10 cellular contexts compared by ENCODE assay signal in the genomic region with DNA sequence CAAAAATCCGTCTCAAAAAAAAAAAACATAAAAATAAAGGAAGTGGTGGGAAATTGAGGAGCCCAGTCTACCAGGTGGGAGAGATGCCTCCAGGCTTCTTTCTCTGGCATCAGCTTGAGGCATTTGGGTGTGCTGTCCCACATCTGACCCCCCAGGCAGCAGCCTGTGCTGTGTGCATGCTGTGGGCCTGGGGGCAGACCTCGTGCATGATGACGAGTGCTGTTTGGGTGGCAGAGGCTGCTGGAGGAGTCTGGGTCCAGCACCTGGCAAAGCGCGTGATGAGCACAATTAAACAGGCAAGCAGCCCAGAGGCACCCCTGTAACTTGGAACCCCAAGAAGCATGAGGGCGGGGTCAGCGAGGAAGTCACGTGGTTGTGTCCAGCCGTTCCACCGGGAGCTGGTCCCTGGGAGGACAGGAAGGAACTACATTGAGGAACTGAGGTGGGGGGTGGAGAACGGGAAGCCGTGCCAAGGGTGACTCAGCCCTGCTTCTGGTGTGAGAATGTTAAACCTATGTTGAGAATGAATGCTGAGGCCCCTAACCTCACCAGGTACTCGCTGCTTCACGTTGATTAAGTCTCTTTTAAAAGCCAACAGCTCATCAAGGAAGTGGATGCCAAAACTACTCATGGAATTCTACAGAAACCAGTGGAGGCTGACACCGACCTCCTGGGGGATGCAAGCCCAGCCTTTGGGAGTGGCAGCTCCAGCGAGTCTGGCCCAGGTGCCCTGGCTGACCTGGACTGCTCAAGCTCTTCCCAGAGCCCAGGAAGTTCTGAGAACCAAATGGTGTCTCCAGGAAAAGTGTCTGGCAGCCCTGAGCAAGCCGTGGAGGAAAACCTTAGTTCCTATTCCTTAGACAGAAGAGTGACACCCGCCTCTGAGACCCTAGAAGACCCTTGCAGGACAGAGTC. TPM values are rescaled to one million over a fixed set of nuclear protein-coding genes. Genes with fewer than 3 reads are reported as not detected.
A peak's percentile ranks its signal among the peaks of the same experiment; 100 is the strongest.
DNase-seq lines count a peak whose midpoint lies in the region; ATAC-seq and TF ChIP-seq lines count a peak whose summit lies in the region.
"Had no signal": no experiment of that assay in that cellular context is flagged by ENCODE, and none has a peak within 500 bp of the region (broad histone marks: within the 10 kb centered on the region; RNA-seq: fewer than 3 reads in every experiment).

No MANE protein-coding gene starts in this region.

- H3K4me1 Mint-ChIP-seq in effector memory CD8-positive, alpha-beta T cell (ENCODE audit: low read depth in 2 of 2), result peaks cover 33 to 37% of the 10 kb centered on the region in 2 donors

- peaks cover 53% of the 10 kb centered on the region for H3K36me3 Mint-ChIP-seq in effector memory CD8-positive, alpha-beta T cell (ENCODE audit: insufficient read depth)

- H3K27ac ChIP-seq in epithelial cell of prostate, result peak overlapping the region; percentile 90

- no peaks in the 10 kb centered on the region for H3K27me3 Mint-ChIP-seq in effector memory CD8-positive, alpha-beta T cell

- peak; percentile 58 for ATAC-seq in omental fat pad (ENCODE audit: low FRiP score)
- ATAC-seq in HG02884 (IDR thresholded peaks at IDR 0.05; ENCODE audit: unreplicated experiment), result no peak
- no peak for ATAC-seq in effector memory CD8-positive, alpha-beta T cell (replicated peaks)

- no peaks in the 10 kb centered on the region for H3K9me3 Mint-ChIP-seq in effector memory CD8-positive, alpha-beta T cell

- TF ChIP-seq CTCF in omental fat pad (IDR thresholded peaks at IDR 0.05), result no peak

- DNase-seq in Daoy (ENCODE audit: low read depth), result peak; percentile 96
- DNase-seq in epithelial cell of prostate (ENCODE audit: low read depth, low spot score), result peak; percentile 71
- DNase-seq in omental fat pad (ENCODE audit: low spot score), result peak; percentile 57
- DNase-seq in effector memory CD8-positive, alpha-beta T cell, result no peak
- no peak for DNase-seq in cerebellum (ENCODE audit: low spot score)
- no peak for DNase-seq in G401 (ENCODE audit: low spot score)
- DNase-seq: activated naive CD4-positive, alpha-beta T cell treated with anti-CD3 and anti-CD28 coated beads, Interleukin-2, amount 50 U/mL, for 16 hours; occipital lobe had no signal

- no peak overlapping the region for H3K4me3 Mint-ChIP-seq in effector memory CD8-positive, alpha-beta T cell

- in situ Hi-C loops in G401 (cut with HindIII; ENCODE audit: low sequenced_read_pairs), result no loop called here

- no peak overlapping the region for H3K27ac Mint-ChIP-seq in effector memory CD8-positive, alpha-beta T cell

TF ChIP-seq in PFSK-1, 5 proteins besides CTCF, POLR2A, EP300 and RAD21:
- TF ChIP-seq, protein P1, sequence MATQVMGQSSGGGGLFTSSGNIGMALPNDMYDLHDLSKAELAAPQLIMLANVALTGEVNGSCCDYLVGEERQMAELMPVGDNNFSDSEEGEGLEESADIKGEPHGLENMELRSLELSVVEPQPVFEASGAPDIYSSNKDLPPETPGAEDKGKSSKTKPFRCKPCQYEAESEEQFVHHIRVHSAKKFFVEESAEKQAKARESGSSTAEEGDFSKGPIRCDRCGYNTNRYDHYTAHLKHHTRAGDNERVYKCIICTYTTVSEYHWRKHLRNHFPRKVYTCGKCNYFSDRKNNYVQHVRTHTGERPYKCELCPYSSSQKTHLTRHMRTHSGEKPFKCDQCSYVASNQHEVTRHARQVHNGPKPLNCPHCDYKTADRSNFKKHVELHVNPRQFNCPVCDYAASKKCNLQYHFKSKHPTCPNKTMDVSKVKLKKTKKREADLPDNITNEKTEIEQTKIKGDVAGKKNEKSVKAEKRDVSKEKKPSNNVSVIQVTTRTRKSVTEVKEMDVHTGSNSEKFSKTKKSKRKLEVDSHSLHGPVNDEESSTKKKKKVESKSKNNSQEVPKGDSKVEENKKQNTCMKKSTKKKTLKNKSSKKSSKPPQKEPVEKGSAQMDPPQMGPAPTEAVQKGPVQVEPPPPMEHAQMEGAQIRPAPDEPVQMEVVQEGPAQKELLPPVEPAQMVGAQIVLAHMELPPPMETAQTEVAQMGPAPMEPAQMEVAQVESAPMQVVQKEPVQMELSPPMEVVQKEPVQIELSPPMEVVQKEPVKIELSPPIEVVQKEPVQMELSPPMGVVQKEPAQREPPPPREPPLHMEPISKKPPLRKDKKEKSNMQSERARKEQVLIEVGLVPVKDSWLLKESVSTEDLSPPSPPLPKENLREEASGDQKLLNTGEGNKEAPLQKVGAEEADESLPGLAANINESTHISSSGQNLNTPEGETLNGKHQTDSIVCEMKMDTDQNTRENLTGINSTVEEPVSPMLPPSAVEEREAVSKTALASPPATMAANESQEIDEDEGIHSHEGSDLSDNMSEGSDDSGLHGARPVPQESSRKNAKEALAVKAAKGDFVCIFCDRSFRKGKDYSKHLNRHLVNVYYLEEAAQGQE (IDR thresholded peaks at IDR 0.05; ENCODE audit: insufficient read depth in 1 of 2, low read depth in 2 of 2, low read length in 2 of 2), result no peak
- TF ChIP-seq POLR2AphosphoS5 (IDR thresholded peaks at IDR 0.05; ENCODE audit: low read depth, low read length) (peak; percentile 42; the same call in 1 of the 2 replicates), TAF1 (IDR thresholded peaks at IDR 0.05; ENCODE audit: borderline replicate concordance, insufficient read depth, low read length) (no peak), SIN3A (IDR thresholded peaks at IDR 0.05; ENCODE audit: borderline replicate concordance, insufficient read depth, low read length) (peak; percentile 18; the same call in 1 of the 2 replicates), FOXP2 (optimal IDR thresholded peaks at IDR 0.05; ENCODE audit: borderline replicate concordance, extremely low read depth, extremely low read length, insufficient read depth) (no peak)

RNA-seq across cellular contexts. Expression of a gene that starts 6.1 kb away (rescaled TPM):
- total RNA-seq in Daoy (2014; rRNA removed; shearing (Covaris generic)), result 24.5 and 34.9 TPM in 2 replicates
- 72.0 TPM for polyA plus RNA-seq in PFSK-1 (2012; ENCODE audit: insufficient read length, low read depth)
- 10 to 100 TPM in 2 of 4 donors, 1 to 10 TPM in 2; 6.0 to 25.7 (median 10.0) TPM for total RNA-seq in omental fat pad
- total RNA-seq in cerebellum, result 8.7 TPM
- total RNA-seq in G401 (2014; rRNA removed; shearing (Covaris generic)), result 139 and 164 TPM in 2 replicates

RNA-seq across cellular contexts. Expression of a gene that starts 6.3 kb away (rescaled TPM):
- total RNA-seq in Daoy (2014; rRNA removed; shearing (Covaris generic)), result 19.9 and 20.6 TPM in 2 replicates
- polyA plus RNA-seq in PFSK-1 (2012; ENCODE audit: insufficient read length, low read depth), result 32.5 TPM
- total RNA-seq in omental fat pad (10 to 100 TPM; 31.9 to 59.0 (median 43.5) TPM), cerebellum (13.5 TPM)
- total RNA-seq in G401 (2014; rRNA removed; shearing (Covaris generic)), result 51.6 and 91.7 TPM in 2 replicates

RNA-seq across cellular contexts. Expression of a gene that starts 15.3 kb away (rescaled TPM):
- total RNA-seq in Daoy (2014; rRNA removed; shearing (Covaris generic)), result 126 and 156 TPM in 2 replicates
- polyA plus RNA-seq in PFSK-1 (2012; ENCODE audit: insufficient read length, low read depth), result 70.9 TPM
- 10 to 100 TPM; 33.3 to 58.4 (median 40.3) TPM for total RNA-seq in omental fat pad
- 25.5 TPM for total RNA-seq in cerebellum
- total RNA-seq in G401 (2014; rRNA removed; shearing (Covaris generic)), result 98.5 and 101 TPM in 2 replicates

RNA-seq across cellular contexts. Expression of a gene that starts 43.3 kb away (rescaled TPM):
- 3.5 and 10.9 TPM in 2 replicates for total RNA-seq in Daoy (2014; rRNA removed; shearing (Covaris generic))
- 1.3 TPM for polyA plus RNA-seq in PFSK-1 (2012; ENCODE audit: insufficient read length, low read depth)
- 10 to 100 TPM in 1 of 4 donors, 1 to 10 TPM in 3; 2.0 to 10.9 (median 5.6) TPM for total RNA-seq in omental fat pad
- total RNA-seq in cerebellum, result 1.6 TPM
- total RNA-seq in G401 (2014; rRNA removed; shearing (Covaris generic)), result 4.0 and 24.1 TPM in 2 replicates

Comparison
In these comparisons a context has a peak if more than half of its experiments do, and no peak if none do; other contexts are left out.
1. DNase-seq: peak in Daoy (single experiment), epithelial cell of prostate (single experiment) and omental fat pad (single experiment); none in effector memory CD8-positive, alpha-beta T cell (0 of 3), cerebellum (single experiment) and G401 (single experiment).